Comparison of ENCODE assay signal across 7 cellular contexts in genomic region chr12:102917026-102917787, GRCh38. TPM values are rescaled to one million over a fixed set of nuclear protein-coding genes. Genes with fewer than 3 reads are reported as not detected.
A peak's percentile ranks its signal among the peaks of the same experiment; 100 is the strongest.
DNase-seq lines count a peak whose midpoint lies in the region; ATAC-seq and TF ChIP-seq lines count a peak whose summit lies in the region.

Gene PAH (minus strand): TSS chr12:102917244. CDS start chr12:102917130, 114 bp downstream.

- H3K27ac ChIP-seq in suprapubic skin (no peak within 1 kb of the TSS), sigmoid colon (no peak within 1 kb of the TSS)

- H3K4me1 ChIP-seq in suprapubic skin (peaks cover 9% of the 10 kb centered on the region), sigmoid colon (peaks cover 0 to 8% (median 0%) of the 10 kb centered on the region in 4 donors)

- H3K27me3 ChIP-seq in suprapubic skin (peaks cover 12% of the 10 kb centered on the region), sigmoid colon (peaks cover 0 to 17% (median 6%) of the 10 kb centered on the region in 3 donors)

- TF ChIP-seq POLR2A in suprapubic skin (IDR thresholded peaks at IDR 0.05) (no peak), sigmoid colon (IDR thresholded peaks at IDR 0.05) (no peak)

- ATAC-seq in GM18517 (IDR thresholded peaks at IDR 0.05; ENCODE audit: unreplicated experiment) (peak; percentile 60), HG02981 (IDR thresholded peaks at IDR 0.05; ENCODE audit: unreplicated experiment) (peak; percentile 65), GM21576 (IDR thresholded peaks at IDR 0.05; ENCODE audit: unreplicated experiment) (no peak)

- TF ChIP-seq EP300 in suprapubic skin (IDR thresholded peaks at IDR 0.05) (no peak), sigmoid colon (IDR thresholded peaks at IDR 0.05) (no peak)

- H3K4me3 ChIP-seq in iPS-18c (ENCODE audit: insufficient read depth, low read depth, low read length): peak within 1 kb of the TSS; percentile 22; the same call in 1 of the 2 replicates
- H3K4me3 ChIP-seq in suprapubic skin: peak within 1 kb of the TSS; percentile 46
- peak within 1 kb of the TSS in 2 of 4 donors; percentile 17 to 22 for H3K4me3 ChIP-seq in sigmoid colon

- 9% methylated on average over 19 of the region's 30 CpGs for WGBS in suprapubic skin
- 6 to 8% methylated on average over 30 of the region's 30 CpGs for whole genome bisulfite sequencing in sigmoid colon, 2 donors

- TF ChIP-seq CTCF in suprapubic skin (IDR thresholded peaks at IDR 0.05): no peak
- no peak for TF ChIP-seq CTCF in sigmoid colon (IDR thresholded peaks at IDR 0.05)

- peak; percentile 35 for DNase-seq in activated CD4-positive, CD25-positive, alpha-beta regulatory T cell treated with anti-CD3 and anti-CD28 coated beads, Interleukin-2, amount 50 U/mL, for 72 hours
- no peak for DNase-seq in suprapubic skin (ENCODE audit: low spot score in 2 of 2)
- DNase-seq in sigmoid colon: no peak

- H3K9me3 ChIP-seq in iPS-18c (ENCODE audit: control insufficient read depth, insufficient read depth, low read length): no peaks in the 10 kb centered on the region
- no peaks in the 10 kb centered on the region for H3K9me3 ChIP-seq in suprapubic skin
- no peaks in the 10 kb centered on the region for H3K9me3 ChIP-seq in sigmoid colon

- intact Hi-C loops in sigmoid colon (cut with DNase I): no loop called here

- no peaks in the 10 kb centered on the region for H3K36me3 ChIP-seq in suprapubic skin
- H3K36me3 ChIP-seq in sigmoid colon: no peaks in the 10 kb centered on the region

RNA-seq across cellular contexts. Expression of gene PAH, which starts in this region (rescaled TPM):
- total RNA-seq in suprapubic skin (1 to 10 TPM in 1 of 4 donors, not detected in 3; 1.5 TPM), sigmoid colon (1 to 10 TPM in 1 of 4 donors, under 1 TPM in 2, not detected in 1; 0.36 to 1.1 (median 0.55) TPM)
- under 1 TPM in 1 of 3 donors, not detected in 2; 0.19 TPM for polyA plus RNA-seq in sigmoid colon
